ENCODE assay signal across 1 cellular context in the genomic region with DNA sequence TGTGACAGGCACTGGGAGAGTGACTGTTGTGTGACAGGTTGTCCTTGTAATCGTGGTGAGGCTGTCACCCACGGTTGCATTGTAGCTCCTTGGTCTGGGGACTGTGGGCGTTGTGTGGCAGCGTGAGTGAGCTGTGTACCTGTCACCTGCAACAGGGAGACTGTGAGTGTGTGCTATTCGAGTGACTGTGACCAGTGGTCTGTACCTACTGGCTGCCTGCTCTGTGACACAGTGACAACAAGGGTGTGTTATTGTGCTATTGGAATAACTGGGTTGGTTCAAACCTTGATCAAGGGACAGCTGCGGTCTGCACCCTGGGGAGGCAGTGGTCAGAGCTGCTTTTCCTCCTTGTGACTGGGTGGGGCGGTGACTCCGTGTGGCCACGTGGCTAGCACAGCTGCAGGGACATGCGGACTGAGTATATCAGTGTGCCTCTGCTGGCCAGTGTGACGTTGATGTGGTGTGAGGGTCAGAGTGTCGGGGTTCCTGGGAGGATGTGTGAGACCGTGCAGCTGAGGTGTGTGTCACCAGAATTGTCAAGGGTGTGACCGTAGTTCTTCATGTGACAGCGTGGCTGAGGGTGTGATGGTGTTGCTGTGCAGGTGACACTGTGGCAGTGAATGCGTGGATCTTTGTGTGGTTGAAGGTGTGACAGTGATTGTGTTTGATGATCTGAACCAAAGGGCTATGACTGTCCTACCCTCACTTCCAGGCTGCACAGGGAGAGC.
A peak's percentile ranks its signal among the peaks of the same experiment; 100 is the strongest.
TF ChIP-seq lines count a peak whose summit lies in the region.

No MANE protein-coding gene starts in this region.

TF ChIP-seq in GM12878, 131 proteins besides CTCF, POLR2A, EP300 and RAD21 (continued from another document):
- TF ChIP-seq, protein P1, sequence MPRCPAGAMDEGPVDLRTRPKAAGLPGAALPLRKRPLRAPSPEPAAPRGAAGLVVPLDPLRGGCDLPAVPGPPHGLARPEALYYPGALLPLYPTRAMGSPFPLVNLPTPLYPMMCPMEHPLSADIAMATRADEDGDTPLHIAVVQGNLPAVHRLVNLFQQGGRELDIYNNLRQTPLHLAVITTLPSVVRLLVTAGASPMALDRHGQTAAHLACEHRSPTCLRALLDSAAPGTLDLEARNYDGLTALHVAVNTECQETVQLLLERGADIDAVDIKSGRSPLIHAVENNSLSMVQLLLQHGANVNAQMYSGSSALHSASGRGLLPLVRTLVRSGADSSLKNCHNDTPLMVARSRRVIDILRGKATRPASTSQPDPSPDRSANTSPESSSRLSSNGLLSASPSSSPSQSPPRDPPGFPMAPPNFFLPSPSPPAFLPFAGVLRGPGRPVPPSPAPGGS (IDR thresholded peaks at IDR 0.05; ENCODE audit: borderline replicate concordance, insufficient read depth, low read depth, low read length, poor library complexity, severe bottlenecking) = no peak
- TF ChIP-seq CBX3 (IDR thresholded peaks at IDR 0.05; ENCODE audit: borderline replicate concordance, low read depth) (no peak), ASH2L (IDR thresholded peaks at IDR 0.05; ENCODE audit: borderline replicate concordance, low read depth) (no peak), FOXK2 (IDR thresholded peaks at IDR 0.05) (no peak), HDAC6 (IDR thresholded peaks at IDR 0.05; ENCODE audit: unreplicated experiment) (no peak), SUPT20H (IDR thresholded peaks at IDR 0.05; ENCODE audit: borderline replicate concordance, control insufficient read depth, low read depth, low read length) (no peak), ZNF217 (IDR thresholded peaks at IDR 0.05) (no peak), MEF2A (IDR thresholded peaks at IDR 0.05; ENCODE audit: insufficient read depth, low read depth, low read length) (no peak), RBBP5 (conservative IDR thresholded peaks at IDR 0.05) (no peak)
- TF ChIP-seq, protein P2, sequence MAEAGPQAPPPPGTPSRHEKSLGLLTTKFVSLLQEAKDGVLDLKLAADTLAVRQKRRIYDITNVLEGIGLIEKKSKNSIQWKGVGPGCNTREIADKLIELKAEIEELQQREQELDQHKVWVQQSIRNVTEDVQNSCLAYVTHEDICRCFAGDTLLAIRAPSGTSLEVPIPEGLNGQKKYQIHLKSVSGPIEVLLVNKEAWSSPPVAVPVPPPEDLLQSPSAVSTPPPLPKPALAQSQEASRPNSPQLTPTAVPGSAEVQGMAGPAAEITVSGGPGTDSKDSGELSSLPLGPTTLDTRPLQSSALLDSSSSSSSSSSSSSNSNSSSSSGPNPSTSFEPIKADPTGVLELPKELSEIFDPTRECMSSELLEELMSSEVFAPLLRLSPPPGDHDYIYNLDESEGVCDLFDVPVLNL (IDR thresholded peaks at IDR 0.05; ENCODE audit: low read depth, low read length) = no peak
- TF ChIP-seq, protein P3, sequence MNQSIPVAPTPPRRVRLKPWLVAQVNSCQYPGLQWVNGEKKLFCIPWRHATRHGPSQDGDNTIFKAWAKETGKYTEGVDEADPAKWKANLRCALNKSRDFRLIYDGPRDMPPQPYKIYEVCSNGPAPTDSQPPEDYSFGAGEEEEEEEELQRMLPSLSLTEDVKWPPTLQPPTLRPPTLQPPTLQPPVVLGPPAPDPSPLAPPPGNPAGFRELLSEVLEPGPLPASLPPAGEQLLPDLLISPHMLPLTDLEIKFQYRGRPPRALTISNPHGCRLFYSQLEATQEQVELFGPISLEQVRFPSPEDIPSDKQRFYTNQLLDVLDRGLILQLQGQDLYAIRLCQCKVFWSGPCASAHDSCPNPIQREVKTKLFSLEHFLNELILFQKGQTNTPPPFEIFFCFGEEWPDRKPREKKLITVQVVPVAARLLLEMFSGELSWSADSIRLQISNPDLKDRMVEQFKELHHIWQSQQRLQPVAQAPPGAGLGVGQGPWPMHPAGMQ (IDR thresholded peaks at IDR 0.05; ENCODE audit: borderline replicate concordance) = no peak
- TF ChIP-seq, protein P4, sequence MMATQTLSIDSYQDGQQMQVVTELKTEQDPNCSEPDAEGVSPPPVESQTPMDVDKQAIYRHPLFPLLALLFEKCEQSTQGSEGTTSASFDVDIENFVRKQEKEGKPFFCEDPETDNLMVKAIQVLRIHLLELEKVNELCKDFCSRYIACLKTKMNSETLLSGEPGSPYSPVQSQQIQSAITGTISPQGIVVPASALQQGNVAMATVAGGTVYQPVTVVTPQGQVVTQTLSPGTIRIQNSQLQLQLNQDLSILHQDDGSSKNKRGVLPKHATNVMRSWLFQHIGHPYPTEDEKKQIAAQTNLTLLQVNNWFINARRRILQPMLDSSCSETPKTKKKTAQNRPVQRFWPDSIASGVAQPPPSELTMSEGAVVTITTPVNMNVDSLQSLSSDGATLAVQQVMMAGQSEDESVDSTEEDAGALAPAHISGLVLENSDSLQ (IDR thresholded peaks at IDR 0.05) = peak; percentile 40; the same call in 1 of the 2 replicates
- TF ChIP-seq, protein P5, sequence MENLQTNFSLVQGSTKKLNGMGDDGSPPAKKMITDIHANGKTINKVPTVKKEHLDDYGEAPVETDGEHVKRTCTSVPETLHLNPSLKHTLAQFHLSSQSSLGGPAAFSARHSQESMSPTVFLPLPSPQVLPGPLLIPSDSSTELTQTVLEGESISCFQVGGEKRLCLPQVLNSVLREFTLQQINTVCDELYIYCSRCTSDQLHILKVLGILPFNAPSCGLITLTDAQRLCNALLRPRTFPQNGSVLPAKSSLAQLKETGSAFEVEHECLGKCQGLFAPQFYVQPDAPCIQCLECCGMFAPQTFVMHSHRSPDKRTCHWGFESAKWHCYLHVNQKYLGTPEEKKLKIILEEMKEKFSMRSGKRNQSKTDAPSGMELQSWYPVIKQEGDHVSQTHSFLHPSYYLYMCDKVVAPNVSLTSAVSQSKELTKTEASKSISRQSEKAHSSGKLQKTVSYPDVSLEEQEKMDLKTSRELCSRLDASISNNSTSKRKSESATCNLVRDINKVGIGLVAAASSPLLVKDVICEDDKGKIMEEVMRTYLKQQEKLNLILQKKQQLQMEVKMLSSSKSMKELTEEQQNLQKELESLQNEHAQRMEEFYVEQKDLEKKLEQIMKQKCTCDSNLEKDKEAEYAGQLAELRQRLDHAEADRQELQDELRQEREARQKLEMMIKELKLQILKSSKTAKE (IDR thresholded peaks at IDR 0.05; ENCODE audit: low read depth, poor library complexity, severe bottlenecking) = peak; percentile 51
- TF ChIP-seq, protein P6, sequence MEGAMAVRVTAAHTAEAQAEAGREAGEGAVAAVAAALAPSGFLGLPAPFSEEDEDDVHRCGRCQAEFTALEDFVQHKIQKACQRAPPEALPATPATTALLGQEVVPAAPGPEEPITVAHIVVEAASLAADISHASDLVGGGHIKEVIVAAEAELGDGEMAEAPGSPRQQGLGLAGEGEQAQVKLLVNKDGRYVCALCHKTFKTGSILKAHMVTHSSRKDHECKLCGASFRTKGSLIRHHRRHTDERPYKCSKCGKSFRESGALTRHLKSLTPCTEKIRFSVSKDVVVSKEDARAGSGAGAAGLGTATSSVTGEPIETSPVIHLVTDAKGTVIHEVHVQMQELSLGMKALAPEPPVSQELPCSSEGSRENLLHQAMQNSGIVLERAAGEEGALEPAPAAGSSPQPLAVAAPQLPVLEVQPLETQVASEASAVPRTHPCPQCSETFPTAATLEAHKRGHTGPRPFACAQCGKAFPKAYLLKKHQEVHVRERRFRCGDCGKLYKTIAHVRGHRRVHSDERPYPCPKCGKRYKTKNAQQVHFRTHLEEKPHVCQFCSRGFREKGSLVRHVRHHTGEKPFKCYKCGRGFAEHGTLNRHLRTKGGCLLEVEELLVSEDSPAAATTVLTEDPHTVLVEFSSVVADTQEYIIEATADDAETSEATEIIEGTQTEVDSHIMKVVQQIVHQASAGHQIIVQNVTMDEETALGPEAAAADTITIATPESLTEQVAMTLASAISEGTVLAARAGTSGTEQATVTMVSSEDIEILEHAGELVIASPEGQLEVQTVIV (IDR thresholded peaks at IDR 0.05; ENCODE audit: borderline replicate concordance, partially characterized antibody) = no peak
